In genomic region chr1:42146916-42147320, GRCh38 we compare ENCODE assay signal across 9 cellular contexts. TPM values are rescaled to one million over a fixed set of nuclear protein-coding genes. Genes with fewer than 3 reads are reported as not detected.
DNase-seq lines count a peak whose midpoint lies in the region; ATAC-seq and TF ChIP-seq lines count a peak whose summit lies in the region.
"Had no signal": no experiment of that assay in that cellular context is flagged by ENCODE, and none has a peak within 500 bp of the region (broad histone marks: within the 10 kb centered on the region; RNA-seq: fewer than 3 reads in every experiment).

No MANE protein-coding gene starts in this region.

- H3K79me2 ChIP-seq in trophoblast cell (ENCODE audit: control insufficient read depth, insufficient read depth, low read length, poor library complexity): no peaks in the 10 kb centered on the region

- peaks cover 6% of the 10 kb centered on the region for H3K9me3 ChIP-seq in trophoblast cell (ENCODE audit: insufficient read depth, low read depth, low read length)
- no peaks in the 10 kb centered on the region for H3K9me3 ChIP-seq in uterus

- H2BK5ac ChIP-seq in trophoblast cell (ENCODE audit: low read depth, low read length, poor library complexity): no peak overlapping the region

- TF ChIP-seq CTCF in RWPE1 (conservative IDR thresholded peaks at IDR 0.05; ENCODE audit: low read depth) (peak; percentile 84), uterus (IDR thresholded peaks at IDR 0.05) (peak; percentile 63 to 77 (median 72))

- no peak overlapping the region for H4K8ac ChIP-seq in trophoblast cell (ENCODE audit: low read depth, low read length)

- DNase-seq in DMS53 (lab: John Stamatoyannopoulos, UW): peak; percentile 95
- peak; percentile 27 to 63 for DNase-seq in Kasumi-1 (lab: John Stamatoyannopoulos, UW)
- peak; percentile 85 for DNase-seq in RWPE1 (ENCODE audit: low spot score)
- DNase-seq in activated gamma-delta T cell treated with anti-CD3 and anti-CD28 coated beads, Interleukin-2, amount 50 U/mL, for 16 hours (ENCODE audit: low read depth): peak; percentile 49
- DNase-seq in globus pallidus (ENCODE audit: low spot score): peak; percentile 23
- peak; percentile 97 to 99 for DNase-seq in trophoblast cell
- DNase-seq in uterus: peak; percentile 54 to 58

- no peak overlapping the region for H3K23ac ChIP-seq in trophoblast cell (ENCODE audit: low read length)

- POLR2A ChIA-PET in RWPE1 (lab: Yijun Ruan, JAX; ENCODE audit: low non-redundant PET): interaction anchor here (0.6 kb wide), 1 partner anchor 588 kb away, joined by 7 read pairs; no protein-coding TSS in a partner anchor

- H3K9ac ChIP-seq in trophoblast cell (ENCODE audit: low read length): no peak overlapping the region

- TF ChIP-seq POLR2A in uterus (IDR thresholded peaks at IDR 0.05): no peak

- no peak for ATAC-seq in HG02759 (IDR thresholded peaks at IDR 0.05; ENCODE audit: unreplicated experiment)

- CTCF ChIA-PET in RWPE1 (lab: Yijun Ruan, JAX): interaction anchor here (0.6 to 1.1 kb wide), 4 partner anchors 9 to 60 kb away, joined by 3 to 5 read pairs (median 3); no protein-coding TSS in a partner anchor

- no peak overlapping the region for H4K91ac ChIP-seq in trophoblast cell (ENCODE audit: low read depth, low read length)

- H2BK12ac ChIP-seq in trophoblast cell (ENCODE audit: low read length): no peak overlapping the region

- H4K12ac ChIP-seq in trophoblast cell (ENCODE audit: low read depth, low read length): no peak overlapping the region

- H2AFZ ChIP-seq in trophoblast cell (ENCODE audit: insufficient read depth, low read length, poor library complexity): no peak overlapping the region

- H3K4me3 ChIP-seq in trophoblast cell (ENCODE audit: low read depth, low read length) (no peak overlapping the region), uterus (no peak overlapping the region)

- no peak overlapping the region for H2AK5ac ChIP-seq in trophoblast cell (ENCODE audit: low read length)

- H3K4me2 ChIP-seq in trophoblast cell (ENCODE audit: low read length): no peak overlapping the region

- intact Hi-C loops in uterus (cut with DNase I; ENCODE audit: low total_unique reads): no loop called here

- no peak overlapping the region for H3K14ac ChIP-seq in trophoblast cell (ENCODE audit: low read length)

- H3K18ac ChIP-seq in trophoblast cell (ENCODE audit: low read length): no peak overlapping the region

- H3K36me3 ChIP-seq in trophoblast cell (ENCODE audit: control insufficient read depth in 1 of 2, insufficient read depth in 2 of 2, low read length in 2 of 2): no peaks in the 10 kb centered on the region
- no peaks in the 10 kb centered on the region for H3K36me3 ChIP-seq in uterus

- H3K4me1 ChIP-seq in trophoblast cell (ENCODE audit: control insufficient read depth in 1 of 2, insufficient read depth in 2 of 2, low read length in 2 of 2) (peaks cover 0 to 2% of the 10 kb centered on the region in 2 experiments), uterus (no peaks in the 10 kb centered on the region)

- no peaks in the 10 kb centered on the region for H3K79me1 ChIP-seq in trophoblast cell (ENCODE audit: low read length)

- H3K27ac ChIP-seq in RWPE1 (no peak overlapping the region), trophoblast cell (ENCODE audit: low read depth, low read length) (no peak overlapping the region), uterus (no peak overlapping the region)

- H3K27me3 ChIP-seq in trophoblast cell (ENCODE audit: insufficient read depth, low read length): no peaks in the 10 kb centered on the region
- peaks cover 0 to 6% of the 10 kb centered on the region in 2 donors for H3K27me3 ChIP-seq in uterus

- H3K4ac ChIP-seq in trophoblast cell (ENCODE audit: low read depth, low read length): no peak overlapping the region

- no CpG with 5 or more reads among the region's 7 CpGs for WGBS in trophoblast cell (ENCODE audit: extremely low coverage, insufficient coverage, insufficient read length)

- no peak overlapping the region for H2BK120ac ChIP-seq in trophoblast cell (ENCODE audit: insufficient read depth, low read length, poor library complexity)

RNA-seq across cellular contexts. Expression of gene GUCA2B, which starts 6.3 kb away (rescaled TPM):
- not detected in 2 replicates for polyA plus RNA-seq in trophoblast cell (2013)
- total RNA-seq in uterus: not detected
- total RNA-seq: T-helper 2 cell treated with Interferon-gamma antibody and Interleukin-4, amounts not matched to agents 100 ng/mL and 5 ng/mL, for 36 hours had no signal

RNA-seq across cellular contexts. Expression of gene GUCA2A, which starts 17.6 kb away (rescaled TPM):
- polyA plus RNA-seq in trophoblast cell (2013): 0.82 and 1.6 TPM in 2 replicates
- not detected for total RNA-seq in uterus
- total RNA-seq: T-helper 2 cell treated with Interferon-gamma antibody and Interleukin-4, amounts not matched to agents 100 ng/mL and 5 ng/mL, for 36 hours had no signal

Comparison
In these comparisons a context has a peak if more than half of its experiments do, and no peak if none do; other contexts are left out.
1. DNase-seq: peak in every context shown above with its lines; median percentile 98 in trophoblast cell; 95 in DMS53; 85 in RWPE1; 56 in uterus; 49 in activated gamma-delta T cell treated with anti-CD3 and anti-CD28 coated beads, Interleukin-2, amount 50 U/mL, for 16 hours; 45 in Kasumi-1; 23 in globus pallidus.